In genomic region chr10:34305189-34305588, GRCh38 we compare ENCODE assay signal across 13 cellular contexts.
DNase-seq lines count a peak whose midpoint lies in the region; ATAC-seq and TF ChIP-seq lines count a peak whose summit lies in the region.
"Had no signal": no experiment of that assay in that cellular context is flagged by ENCODE, and none has a peak within 500 bp of the region (broad histone marks: within the 10 kb centered on the region; RNA-seq: fewer than 3 reads in every experiment).

No MANE protein-coding gene starts in this region.

- H3K9me3 ChIP-seq in hepatocyte (ENCODE audit: low read depth) (no peaks in the 10 kb centered on the region), gastrocnemius medialis (no peaks in the 10 kb centered on the region)
- H3K9me3 ChIP-seq: SJSA1 had no signal

- H2AFZ ChIP-seq in hepatocyte: no peak overlapping the region

- H3K4me2 ChIP-seq in hepatocyte: no peak overlapping the region

- TF ChIP-seq POLR2A in NB4 (IDR thresholded peaks at IDR 0.05; ENCODE audit: extremely low read depth, insufficient read length) (no peak), gastrocnemius medialis (IDR thresholded peaks at IDR 0.05) (no peak)

- intact Hi-C loops in gastrocnemius medialis (cut with DNase I; ENCODE audit: low total_unique reads): no loop called here

- H3K4me3 ChIP-seq in NB4 (ENCODE audit: low read depth, low read length) (no peak overlapping the region), hepatocyte (no peak overlapping the region), gastrocnemius medialis (no peak overlapping the region)
- H3K4me3 ChIP-seq: SJSA1 had no signal

- DNase-seq in Daoy (ENCODE audit: low read depth) (peak; percentile 4), GM20000 (ENCODE audit: low spot score) (peak; percentile 10), NB4 (ENCODE audit: low read depth) (peak; percentile 5), hepatocyte (ENCODE audit: low spot score) (peak; percentile 82), NCI-H2227 treated with DMSO at 0.1 percent for 48 hours (lab: John Stamatoyannopoulos, UW) (no peak), cerebellar cortex (ENCODE audit: low spot score) (no peak), gastrocnemius medialis (no peak)
- DNase-seq: activated naive CD4-positive, alpha-beta T cell treated with anti-CD3 and anti-CD28 coated beads for 36 hours; foreskin melanocyte; occipital lobe; stimulated activated naive CD4-positive, alpha-beta T cell treated with Interleukin-2 at 50 U/mL for 16 hours had no signal

- no peaks in the 10 kb centered on the region for H3K27me3 ChIP-seq in hepatocyte
- no peaks in the 10 kb centered on the region for H3K27me3 ChIP-seq in gastrocnemius medialis
- H3K27me3 ChIP-seq: SJSA1 had no signal

- H3K27ac ChIP-seq in hepatocyte: peak overlapping the region; percentile 65
- no peak overlapping the region for H3K27ac ChIP-seq in gastrocnemius medialis
- H3K27ac ChIP-seq: SJSA1 had no signal

- no peaks in the 10 kb centered on the region for H3K4me1 ChIP-seq in hepatocyte (ENCODE audit: insufficient read depth)
- no peaks in the 10 kb centered on the region for H3K4me1 ChIP-seq in gastrocnemius medialis

- H3K79me2 ChIP-seq in hepatocyte: no peaks in the 10 kb centered on the region

- H3K36me3 ChIP-seq in hepatocyte (replicated peaks; ENCODE audit: insufficient read depth, low read depth) (no peaks in the 10 kb centered on the region), gastrocnemius medialis (no peaks in the 10 kb centered on the region)
- H3K36me3 ChIP-seq: SJSA1 had no signal

- ATAC-seq in GM19324 (IDR thresholded peaks at IDR 0.05; ENCODE audit: low FRiP score, unreplicated experiment) (no peak), gastrocnemius medialis (no peak)

- no peaks in the 10 kb centered on the region for H4K20me1 ChIP-seq in hepatocyte (ENCODE audit: insufficient read depth, poor library complexity, severe bottlenecking)

- H3K9me2 ChIP-seq in hepatocyte (replicated peaks; ENCODE audit: insufficient read depth): no peaks in the 10 kb centered on the region

- no peak for TF ChIP-seq CTCF in GM20000 (IDR thresholded peaks at IDR 0.05; ENCODE audit: extremely low read depth, missing control alignments)
- TF ChIP-seq CTCF in NB4 (IDR thresholded peaks at IDR 0.05; ENCODE audit: low read depth, low read length): peak; percentile 4
- TF ChIP-seq CTCF in hepatocyte (IDR thresholded peaks at IDR 0.05; ENCODE audit: poor library complexity): peak; percentile 37
- TF ChIP-seq CTCF in gastrocnemius medialis (IDR thresholded peaks at IDR 0.05 in 4 of 5, conservative IDR thresholded peaks at IDR 0.05 in 1 of 5): no peak

- in situ Hi-C loops in gastrocnemius medialis (cut with MboI; ENCODE audit: low sequenced_read_pairs in 4 of 4): no loop called here

- WGBS in hepatocyte (ENCODE audit: low lambda C conversion rate, missing lambda C conversion rate): 53% methylated on average over 6 of the region's 6 CpGs

Comparison
In these comparisons a context has a peak if more than half of its experiments do, and no peak if none do; other contexts are left out.
1. DNase-seq: peak in Daoy (single experiment), GM20000 (single experiment), NB4 (single experiment) and hepatocyte (single experiment); none in NCI-H2227 treated with DMSO at 0.1 percent for 48 hours (single experiment), cerebellar cortex (single experiment) and gastrocnemius medialis (0 of 2).
2. CTCF ChIP-seq: peak in NB4 (single experiment) and hepatocyte (single experiment); none in GM20000 (single experiment) and gastrocnemius medialis (0 of 5).